1 cellular context compared by ENCODE assay signal in the genomic region with DNA sequence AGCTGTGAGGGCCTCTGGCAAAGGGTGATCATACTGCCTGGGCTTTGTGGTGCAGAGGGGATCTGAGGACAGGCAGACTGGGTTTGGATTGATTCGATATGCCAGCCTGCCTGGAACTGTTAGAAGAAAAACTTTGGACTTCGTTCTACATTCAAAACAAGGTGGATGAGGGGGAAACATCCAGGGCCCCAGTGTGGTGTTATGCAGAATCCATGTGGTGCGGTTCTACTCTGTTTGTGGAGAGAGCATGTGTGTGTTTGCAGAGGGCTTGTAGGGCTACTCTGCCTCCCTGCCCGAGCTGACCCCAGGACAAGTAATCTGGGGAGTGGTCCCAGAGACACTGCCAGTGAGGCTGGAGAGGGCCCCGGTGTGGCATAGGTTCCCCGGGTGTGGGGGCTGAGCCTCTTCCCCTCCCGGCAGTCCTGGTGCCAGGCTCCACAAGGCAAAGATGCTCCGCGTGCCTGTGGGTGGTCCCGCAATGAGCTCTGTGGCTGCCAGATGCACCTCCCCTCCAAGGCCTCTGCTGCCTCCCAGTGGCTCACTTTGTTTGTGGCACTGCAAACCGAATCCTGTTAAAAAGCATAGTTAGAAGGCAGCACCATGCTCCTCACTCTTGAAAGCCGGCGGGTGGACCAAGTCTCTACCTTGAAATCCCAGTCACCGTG.
TF ChIP-seq lines count a peak whose summit lies in the region.

No MANE protein-coding gene starts in this region.

TF ChIP-seq in endothelial cell of umbilical vein, 7 proteins besides CTCF, POLR2A, EP300 and RAD21:
- TF ChIP-seq, protein P1, sequence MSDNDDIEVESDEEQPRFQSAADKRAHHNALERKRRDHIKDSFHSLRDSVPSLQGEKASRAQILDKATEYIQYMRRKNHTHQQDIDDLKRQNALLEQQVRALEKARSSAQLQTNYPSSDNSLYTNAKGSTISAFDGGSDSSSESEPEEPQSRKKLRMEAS (IDR thresholded peaks at IDR 0.05; ENCODE audit: insufficient read depth, insufficient read length): no peak
- TF ChIP-seq JUN (IDR thresholded peaks at IDR 0.05; ENCODE audit: borderline replicate concordance, insufficient read depth, insufficient read length, low read depth): no peak
- no peak for TF ChIP-seq POLR2AphosphoS5 (IDR thresholded peaks at IDR 0.05; ENCODE audit: insufficient read depth, low read depth, low read length)
- TF ChIP-seq GATA2 (IDR thresholded peaks at IDR 0.05; ENCODE audit: insufficient read depth, insufficient read length, low read depth, low read length): no peak
- no peak for TF ChIP-seq MYC (IDR thresholded peaks at IDR 0.05; ENCODE audit: low read depth, low read length)
- TF ChIP-seq EZH2 (IDR thresholded peaks at IDR 0.05; ENCODE audit: borderline replicate concordance, low read depth, low read length, severe bottlenecking): no peak
- TF ChIP-seq FOS (IDR thresholded peaks at IDR 0.05; ENCODE audit: borderline replicate concordance, insufficient read depth, low read length): no peak
TF ChIP-seq in endothelial cell of umbilical vein: peak in this region for 0.
